Comparison of ENCODE assay signal across 19 cellular contexts in genomic region chr1:10848109-10848684, GRCh38. TPM values are rescaled to one million over a fixed set of nuclear protein-coding genes. Genes with fewer than 3 reads are reported as not detected.
DNase-seq lines count a peak whose midpoint lies in the region; ATAC-seq, FAIRE-seq and TF ChIP-seq lines count a peak whose summit lies in the region.
"Had no signal": no experiment of that assay in that cellular context is flagged by ENCODE, and none has a peak within 500 bp of the region (broad histone marks: within the 10 kb centered on the region; RNA-seq: fewer than 3 reads in every experiment).

No MANE protein-coding gene starts in this region.

- no peaks in the 10 kb centered on the region for H3K27me3 ChIP-seq in WERI-Rb-1 (ENCODE audit: insufficient read depth, low read depth, severe bottlenecking)
- H3K27me3 ChIP-seq in HepG2 (ENCODE audit: control insufficient read depth in 1 of 2, insufficient read depth in 2 of 2, low read length in 2 of 2): peaks cover 4 to 35% of the 10 kb centered on the region in 2 experiments
- H3K27me3 ChIP-seq in osteoblast (ENCODE audit: insufficient read depth, low read length): peaks cover 29% of the 10 kb centered on the region
- H3K27me3 ChIP-seq: BLaER1 had no signal

- no peak for TF ChIP-seq RAD21 in HepG2 (CRISPR knock-in tag; IDR thresholded peaks at IDR 0.05)

- H3K4me3 Mint-ChIP-seq in activated CD8-positive, alpha-beta T cell treated with anti-CD3 and anti-CD28 coated beads, Interleukin-2, amount 10 ng/mL, durations not matched to agents 7 days and 5 days: no peak overlapping the region
- H3K4me3 Mint-ChIP-seq: CD8-positive, alpha-beta memory T cell; HFFc6; IgD-negative memory B cell had no signal

- H3K9me3 Mint-ChIP-seq in activated CD8-positive, alpha-beta T cell treated with anti-CD3 and anti-CD28 coated beads, Interleukin-2, amount 10 ng/mL, durations not matched to agents 7 days and 5 days (ENCODE audit: insufficient read depth): no peaks in the 10 kb centered on the region

- intact Hi-C loops in HepG2 (cut with micrococcal nuclease; ENCODE audit: unreplicated experiment): no loop called here

- H3K4me2 ChIP-seq in HepG2 (ENCODE audit: low read depth, low read length) (0 out of 2 replicates have a peak overlapping the region, but pooled peaks have one; percentile 14), osteoblast (ENCODE audit: insufficient read depth, low read length) (no peak overlapping the region)
- H3K4me2 ChIP-seq: BLaER1 had no signal

- H3K36me3 ChIP-seq in WERI-Rb-1 (no peaks in the 10 kb centered on the region), HepG2 (replicated peaks in 1 of 2; ENCODE audit: control insufficient read depth in 1 of 2, insufficient read depth in 2 of 2, low read length in 2 of 2) (no peaks in the 10 kb centered on the region), osteoblast (ENCODE audit: insufficient read depth, low read length) (no peaks in the 10 kb centered on the region)
- H3K36me3 ChIP-seq: BLaER1 had no signal

- H4K20me1 ChIP-seq in HepG2 (ENCODE audit: insufficient read depth, low read length) (no peaks in the 10 kb centered on the region), osteoblast (ENCODE audit: insufficient read depth, low read length) (no peaks in the 10 kb centered on the region)
- H4K20me1 ChIP-seq: BLaER1 had no signal

- peak; percentile 56 for FAIRE-seq in HepG2 (lab: Jason Lieb, UNC)
- FAIRE-seq: GM12892 had no signal

- TF ChIP-seq EP300 in HepG2 (IDR thresholded peaks at IDR 0.05; ENCODE audit: low read depth in 2 of 2, low read length in 2 of 2) (no peak), HepG2 (CRISPR knock-in tag; IDR thresholded peaks at IDR 0.05; ENCODE audit: borderline replicate concordance) (no peak)

- CTCF ChIA-PET in HepG2 (lab: Yijun Ruan, JAX; ENCODE audit: low intra/inter-chr PET ratio, low total read pairs): no interaction called here
- CTCF ChIA-PET in activated CD8-positive, alpha-beta T cell treated with anti-CD3 and anti-CD28 coated beads, Interleukin-2, amount 10 ng/mL, durations not matched to agents 7 days and 5 days (lab: Charles Lee): no interaction called here

- no peaks in the 10 kb centered on the region for H3K36me3 Mint-ChIP-seq in activated CD8-positive, alpha-beta T cell treated with anti-CD3 and anti-CD28 coated beads, Interleukin-2, amount 10 ng/mL, durations not matched to agents 7 days and 5 days (ENCODE audit: low read depth)
- H3K36me3 Mint-ChIP-seq: CD8-positive, alpha-beta memory T cell had no signal

- 17% methylated on average over 10 of the region's 10 CpGs for WGBS in HepG2 (ENCODE audit: low lambda C conversion rate)

- peaks cover 15% of the 10 kb centered on the region for H3K9me3 ChIP-seq in WERI-Rb-1 (ENCODE audit: severe bottlenecking)
- peaks cover 14% of the 10 kb centered on the region for H3K9me3 ChIP-seq in HepG2 (ENCODE audit: low read length)
- peaks cover 7% of the 10 kb centered on the region for H3K9me3 ChIP-seq in osteoblast (ENCODE audit: low read depth, low read length)
- H3K9me3 ChIP-seq: Caco-2 had no signal

- in situ Hi-C loops in HepG2 (cut with HindIII; ENCODE audit: extremely low pct_ligation_motif_present, low pct_unique_long_range_greater_than_20kb): no loop called here

- no peak for TF ChIP-seq POLR2A in HepG2 (IDR thresholded peaks at IDR 0.05; ENCODE audit: insufficient read depth in 1 of 2, low read depth in 2 of 2, low read length in 2 of 2)

- no peak overlapping the region for H3K27ac Mint-ChIP-seq in activated CD8-positive, alpha-beta T cell treated with anti-CD3 and anti-CD28 coated beads, Interleukin-2, amount 10 ng/mL, durations not matched to agents 7 days and 5 days
- H3K27ac Mint-ChIP-seq: CD8-positive, alpha-beta memory T cell; HFFc6; IgD-negative memory B cell had no signal

- H3K27ac ChIP-seq in WERI-Rb-1: peak overlapping the region; percentile 89; the same call in 1 of the 2 replicates
- no peak overlapping the region for H3K27ac ChIP-seq in HepG2 (ENCODE audit: extremely low read length, insufficient read depth, low read length)
- H3K27ac ChIP-seq in osteoblast (ENCODE audit: low read depth, low read length): no peak overlapping the region
- H3K27ac ChIP-seq: BLaER1, HL-60 had no signal

- H3K79me2 ChIP-seq in HepG2 (ENCODE audit: insufficient read depth, low read length) (no peaks in the 10 kb centered on the region), osteoblast (ENCODE audit: insufficient read depth, low read length) (no peaks in the 10 kb centered on the region)

- no peaks in the 10 kb centered on the region for H3K4me1 Mint-ChIP-seq in activated CD8-positive, alpha-beta T cell treated with anti-CD3 and anti-CD28 coated beads, Interleukin-2, amount 10 ng/mL, durations not matched to agents 7 days and 5 days (ENCODE audit: low read depth)
- H3K4me1 Mint-ChIP-seq: CD8-positive, alpha-beta memory T cell; IgD-negative memory B cell had no signal

- H3K4me1 ChIP-seq in HepG2 (ENCODE audit: insufficient read depth, low read length) (peaks cover 20% of the 10 kb centered on the region), osteoblast (ENCODE audit: insufficient read depth, low read length) (no peaks in the 10 kb centered on the region)
- H3K4me1 ChIP-seq: BLaER1, Caco-2 had no signal

- H3K4me3 ChIP-seq in WERI-Rb-1 (ENCODE audit: low read depth, low read length) (no peak overlapping the region), HepG2 (replicated peaks in 1 of 3; ENCODE audit: insufficient read depth in 1 of 3, low read depth in 2 of 3, low read length in 3 of 3) (no peak overlapping the region), osteoblast (ENCODE audit: insufficient read depth, low read length) (no peak overlapping the region)
- H3K4me3 ChIP-seq: BLaER1 had no signal

- ATAC-seq in HepG2: peak; percentile 88
- ATAC-seq in activated CD8-positive, alpha-beta T cell treated with anti-CD3 and anti-CD28 coated beads, Interleukin-2, amount 10 ng/mL, durations not matched to agents 7 days and 5 days: no peak
- no peak for ATAC-seq in HG02840 (IDR thresholded peaks at IDR 0.05; ENCODE audit: low FRiP score, unreplicated experiment)
- no peak for ATAC-seq in HG03442 (IDR thresholded peaks at IDR 0.05; ENCODE audit: unreplicated experiment)

- DNase-seq in HuH-7 (ENCODE audit: low spot score) (peak; percentile 52), WERI-Rb-1 (no peak), HepG2 (ENCODE audit: low spot score) (peak; percentile 71), osteoblast (ENCODE audit: insufficient read length, low spot score, missing footprints) (peak; percentile 27)
- no peak for DNase-seq in activated CD8-positive, alpha-beta T cell treated with anti-CD3 and anti-CD28 coated beads, Interleukin-2, amount 10 ng/mL, durations not matched to agents 7 days and 5 days
- DNase-seq: 8988T; AML-193; Caco-2; CD8-positive, alpha-beta memory T cell; DND-41; GDM1; HCEC 1CT; HFFc6 had no signal

- no TSS peak for BruUV-seq in HepG2 (replicated peaks; lab: Mats Ljungman, UMichigan)

- TF ChIP-seq CTCF in WERI-Rb-1 (IDR thresholded peaks at IDR 0.05; ENCODE audit: low read depth, low read length) (no peak), HepG2 (CRISPR knock-in tag; IDR thresholded peaks at IDR 0.05) (peak; percentile 21; the same call in 1 of the 2 replicates), osteoblast (IDR thresholded peaks at IDR 0.05; ENCODE audit: extremely low read depth, low read depth, low read length) (no peak)

- POLR2A ChIA-PET in HepG2 (lab: Yijun Ruan, JAX): no interaction called here
- POLR2A ChIA-PET in activated CD8-positive, alpha-beta T cell treated with anti-CD3 and anti-CD28 coated beads, Interleukin-2, amount 10 ng/mL, durations not matched to agents 7 days and 5 days (lab: Charles Lee): no interaction called here

- H2AFZ ChIP-seq in HepG2 (ENCODE audit: low read length): no peak overlapping the region
- H2AFZ ChIP-seq in osteoblast (ENCODE audit: low read length): no peak overlapping the region

- H3K27me3 Mint-ChIP-seq in activated CD8-positive, alpha-beta T cell treated with anti-CD3 and anti-CD28 coated beads, Interleukin-2, amount 10 ng/mL, durations not matched to agents 7 days and 5 days (ENCODE audit: low read depth): peaks cover 4% of the 10 kb centered on the region

- no peak overlapping the region for H3K9ac ChIP-seq in HepG2 (ENCODE audit: insufficient read depth, low read depth, low read length)
- H3K9ac ChIP-seq: BLaER1 had no signal

RNA-seq across cellular contexts. Expression of gene CASZ1, which starts 51.8 kb away (rescaled TPM):
- total RNA-seq in HepG2 (2016; rRNA removed; fragmentation: Illumina TruSeq; extraction: Trizol) (2.3 and 3.7 TPM in 2 replicates), osteoblast (0.36 and 0.59 TPM in 2 replicates)
- 1.5 and 1.9 TPM in 2 replicates for total RNA-seq in HepG2 (2016; cell fraction: cytosol; rRNA removed; fragmentation: Illumina TruSeq; extraction: Trizol; ENCODE audit: low read depth)
- total RNA-seq in HepG2 (2016; cell fraction: insoluble cytoplasmic fraction; rRNA removed; fragmentation: Illumina TruSeq; extraction: Trizol): 2.8 and 3.2 TPM in 2 replicates
- total RNA-seq in HepG2 (2016; cell fraction: membrane; rRNA removed; fragmentation: Illumina TruSeq; extraction: Trizol): 3.6 and 4.4 TPM in 2 replicates
- 3.2 TPM in 2 replicates for total RNA-seq in HepG2 (2016; cell fraction: nucleus; rRNA removed; fragmentation: Illumina TruSeq; extraction: Trizol)
- 1.9 and 2.2 TPM in 2 replicates for polyA plus RNA-seq in HepG2 (2011; rRNA removed)
- 2.0 and 2.2 TPM in 2 replicates for polyA plus RNA-seq in HepG2 (2011; cell fraction: cytosol; rRNA removed)
- 5.8 and 8.1 TPM in 2 replicates for polyA plus RNA-seq in HepG2 (2011; cell fraction: nucleus; rRNA removed)
- 1.0 and 1.4 TPM in 2 replicates for polyA plus RNA-seq in HepG2 (2012)
- 1.6 and 2.1 TPM in 2 replicates for polyA plus RNA-seq in HepG2 (2016; cell fraction: cytosol; fragmentation: Illumina TruSeq; extraction: Trizol; ENCODE audit: low read depth)
- 3.0 and 3.9 TPM in 2 replicates for polyA plus RNA-seq in HepG2 (2016; cell fraction: insoluble cytoplasmic fraction; fragmentation: Illumina TruSeq; extraction: Trizol; ENCODE audit: low read depth)
- polyA plus RNA-seq in HepG2 (2016; cell fraction: membrane; fragmentation: Illumina TruSeq; extraction: Trizol; ENCODE audit: low read depth): 3.7 and 5.0 TPM in 2 replicates
- polyA plus RNA-seq in HepG2 (2016; cell fraction: nucleus; fragmentation: Illumina TruSeq; extraction: Trizol; ENCODE audit: insufficient read depth, low read depth): 4.0 and 4.7 TPM in 2 replicates
- polyA minus RNA-seq in HepG2 (2011; rRNA and poly(A)+ RNA removed; ENCODE audit: low replicate concordance): 2.5 and 2.9 TPM in 2 replicates
- polyA minus RNA-seq in HepG2 (2011; cell fraction: cytosol; rRNA and poly(A)+ RNA removed): 1.7 and 2.1 TPM in 2 replicates
- 2.7 and 3.0 TPM in 2 replicates for polyA minus RNA-seq in HepG2 (2011; cell fraction: nucleus; rRNA and poly(A)+ RNA removed)
- total RNA-seq in activated CD8-positive, alpha-beta T cell treated with anti-CD3 and anti-CD28 coated beads, Interleukin-2, amount 10 ng/mL, durations not matched to agents 7 days and 5 days: 10 to 100 TPM in 1 of 2 experiments, 1 to 10 TPM in 1; 9.9 to 10.2 TPM

Comparison
In these comparisons a context has a peak if more than half of its experiments do, and no peak if none do; other contexts are left out.
1. DNase-seq: peak in HuH-7 (single experiment), HepG2 (single experiment) and osteoblast (single experiment); none in WERI-Rb-1 (single experiment) and activated CD8-positive, alpha-beta T cell treated with anti-CD3 and anti-CD28 coated beads, Interleukin-2, amount 10 ng/mL, durations not matched to agents 7 days and 5 days (single experiment).